ENCODE assay signal across 33 cellular contexts in the genomic region with DNA sequence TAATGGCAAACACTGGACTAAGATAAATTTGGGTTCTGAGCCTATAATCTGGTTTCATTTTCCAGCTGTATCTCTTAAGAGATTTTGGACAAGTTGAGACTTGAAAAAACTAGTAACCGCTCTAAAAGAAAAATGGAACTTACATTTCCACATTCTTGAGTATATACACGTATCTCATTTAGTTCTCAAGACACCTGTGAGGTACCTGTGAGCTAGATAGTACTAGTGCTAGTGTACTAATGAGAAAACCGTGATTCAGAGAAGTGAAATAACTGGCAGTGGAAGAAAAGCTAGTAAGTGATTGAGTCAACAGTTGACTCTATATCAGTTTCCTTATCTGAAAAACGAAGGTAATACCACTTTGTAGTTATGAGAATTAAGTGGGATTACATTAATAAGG.
"Had no signal": no experiment of that assay in that cellular context is flagged by ENCODE, and none has a peak within 500 bp of the region (broad histone marks: within the 10 kb centered on the region; RNA-seq: fewer than 3 reads in every experiment).

No MANE protein-coding gene starts in this region.

- H3K9me3 Mint-ChIP-seq: activated CD4-positive, alpha-beta memory T cell treated with anti-CD3 and anti-CD28 coated beads, Interleukin-2, amount 10 ng/mL, durations not matched to agents 7 days and 5 days; activated naive CD8-positive, alpha-beta T cell treated with anti-CD3 and anti-CD28 coated beads for 36 hours had no signal

- H3K27me3 Mint-ChIP-seq: activated CD4-positive, alpha-beta memory T cell treated with anti-CD3 and anti-CD28 coated beads, Interleukin-2, amount 10 ng/mL, durations not matched to agents 7 days and 5 days; activated CD8-positive, alpha-beta memory T cell treated with anti-CD3 and anti-CD28 coated beads, Interleukin-2, amount 10 ng/mL, durations not matched to agents 7 days and 5 days; activated naive CD8-positive, alpha-beta T cell treated with anti-CD3 and anti-CD28 coated beads for 36 hours had no signal

- H3K4me3 ChIP-seq: Peyer's patch, SJCRH30, SK-N-MC had no signal

- H3K4me3 Mint-ChIP-seq: activated CD4-positive, alpha-beta memory T cell treated with anti-CD3 and anti-CD28 coated beads, Interleukin-2, amount 10 ng/mL, durations not matched to agents 7 days and 5 days; activated CD8-positive, alpha-beta memory T cell treated with anti-CD3 and anti-CD28 coated beads, Interleukin-2, amount 10 ng/mL, durations not matched to agents 7 days and 5 days; activated naive CD8-positive, alpha-beta T cell treated with anti-CD3 and anti-CD28 coated beads for 36 hours had no signal

- H3K36me3 Mint-ChIP-seq: activated CD8-positive, alpha-beta memory T cell treated with anti-CD3 and anti-CD28 coated beads, Interleukin-2, amount 10 ng/mL, durations not matched to agents 7 days and 5 days had no signal

- H3K9me3 ChIP-seq: Peyer's patch, SJCRH30 had no signal

- H3K27ac ChIP-seq: Peyer's patch, SJCRH30, SK-N-MC, WERI-Rb-1 had no signal

- H3K27me3 ChIP-seq: Peyer's patch, SJCRH30 had no signal

- H3K4me1 Mint-ChIP-seq: activated CD4-positive, alpha-beta memory T cell treated with anti-CD3 and anti-CD28 coated beads, Interleukin-2, amount 10 ng/mL, durations not matched to agents 7 days and 5 days; activated CD8-positive, alpha-beta memory T cell treated with anti-CD3 and anti-CD28 coated beads, Interleukin-2, amount 10 ng/mL, durations not matched to agents 7 days and 5 days; activated naive CD8-positive, alpha-beta T cell treated with anti-CD3 and anti-CD28 coated beads for 36 hours had no signal

- H3K27ac Mint-ChIP-seq: activated CD4-positive, alpha-beta memory T cell treated with anti-CD3 and anti-CD28 coated beads, Interleukin-2, amount 10 ng/mL, durations not matched to agents 7 days and 5 days; activated CD8-positive, alpha-beta memory T cell treated with anti-CD3 and anti-CD28 coated beads, Interleukin-2, amount 10 ng/mL, durations not matched to agents 7 days and 5 days; activated naive CD8-positive, alpha-beta T cell treated with anti-CD3 and anti-CD28 coated beads for 36 hours had no signal

- H3K36me3 ChIP-seq: Peyer's patch, SJCRH30, WERI-Rb-1 had no signal

- DNase-seq: activated CD4-positive, alpha-beta memory T cell treated with anti-CD3 and anti-CD28 coated beads, Interleukin-2, amount 10 ng/mL, durations not matched to agents 7 days and 5 days; activated CD4-positive, alpha-beta T cell treated with anti-CD3 and anti-CD28 coated beads for 1 hour; activated CD4-positive, alpha-beta T cell treated with anti-CD3 and anti-CD28 coated beads for 48 hours; activated CD4-positive, CD25-positive, alpha-beta regulatory T cell; activated CD8-positive, alpha-beta memory T cell treated with anti-CD3 and anti-CD28 coated beads for 24 hours; activated CD8-positive, alpha-beta memory T cell treated with anti-CD3 and anti-CD28 coated beads, Interleukin-2, amount 10 ng/mL, durations not matched to agents 7 days and 5 days; activated CD8-positive, alpha-beta memory T cell treated with anti-CD3 and anti-CD28 coated beads, Interleukin-2, amount 50 U/mL, for 48 hours; activated effector memory CD4-positive, alpha-beta T cell treated with Interleukin-2 at 50 U/mL for 16 hours; activated naive CD4-positive, alpha-beta T cell; activated naive CD4-positive, alpha-beta T cell treated with anti-CD3 and anti-CD28 coated beads, Interleukin-2, amount 50 U/mL, for 16 hours; activated naive CD8-positive, alpha-beta T cell treated with anti-CD3 and anti-CD28 coated beads for 36 hours; activated T-cell treated with anti-CD3 and anti-CD28 coated beads, Interleukin-2, amount 50 U/mL, for 48 hours; amniotic stem cell; aorta; Kasumi-1; KG1; MM.1S; MV-4-11; NCI-H1092; NCI-H1436 treated with DMSO at 0.1 percent for 48 hours; NCI-H1694 treated with DMSO at 0.1 percent for 48 hours; NCI-H2029; NCI-H510A; NCI-H526; NCI-H748 treated with DMSO at 0.1 percent for 48 hours; NK-92 treated with Interleukin-12 subunit alpha and Interleukin-12 subunit beta, amount 100 ng/mL, for 24 hours; PC-3; Peyer's patch; SHP77; SJCRH30; T1000; WERI-Rb-1 had no signal

- H3K4me1 ChIP-seq: Peyer's patch, SJCRH30 had no signal

- ATAC-seq: activated CD8-positive, alpha-beta memory T cell treated with anti-CD3 and anti-CD28 coated beads, Interleukin-2, amount 10 ng/mL, durations not matched to agents 7 days and 5 days; PC-3 had no signal
